Comparison of ENCODE assay signal across 16 cellular contexts in the genomic region with DNA sequence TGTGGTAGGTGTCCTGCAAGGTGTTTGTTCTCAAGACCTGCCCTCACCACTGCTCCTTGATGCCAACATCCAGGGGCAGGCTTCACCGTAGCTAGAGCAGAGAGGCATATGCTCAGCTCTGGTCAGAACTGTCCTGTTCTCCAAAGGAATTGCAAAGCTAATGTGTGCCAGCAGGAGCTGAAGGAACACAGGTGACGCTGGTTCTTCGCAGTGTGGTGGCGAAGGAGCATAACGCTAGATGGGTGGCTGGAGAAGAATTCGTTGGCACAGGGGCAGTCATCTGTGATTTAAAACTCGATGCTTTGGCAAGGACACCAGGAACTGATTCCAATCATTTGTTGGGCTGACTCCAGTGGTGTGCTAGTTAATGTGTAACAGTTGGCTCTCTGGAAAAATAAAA. TPM values are rescaled to one million over a fixed set of nuclear protein-coding genes. Genes with fewer than 3 reads are reported as not detected.
DNase-seq lines count a peak whose midpoint lies in the region; ATAC-seq and TF ChIP-seq lines count a peak whose summit lies in the region.
"Had no signal": no experiment of that assay in that cellular context is flagged by ENCODE, and none has a peak within 500 bp of the region (broad histone marks: within the 10 kb centered on the region; RNA-seq: fewer than 3 reads in every experiment).

No MANE protein-coding gene starts in this region.

- H2AFZ ChIP-seq in smooth muscle cell (ENCODE audit: low read depth) = no peak overlapping the region

- H4K20me1 ChIP-seq in smooth muscle cell (ENCODE audit: low read depth) = no peaks in the 10 kb centered on the region

- no peak overlapping the region for H3K4me2 ChIP-seq in smooth muscle cell
- H3K4me2 ChIP-seq: KMS-11 had no signal

- no peaks in the 10 kb centered on the region for H3F3A ChIP-seq in smooth muscle cell (ENCODE audit: low read depth)

- peak in 4 of 7 donors; percentile 39 to 61 (median 50) for DNase-seq in adrenal gland
- DNase-seq in left colon = peak; percentile 40 to 53
- peak; percentile 50 for DNase-seq in sciatic nerve (ENCODE audit: low spot score)
- no peak for DNase-seq in left ventricle myocardium inferior
- no peak for DNase-seq in smooth muscle cell (lab: John Stamatoyannopoulos, UW; ENCODE audit: unreplicated experiment)
- no peak for DNase-seq in SIG-M5 treated with dmso at 0.1 percent for 504 hours (lab: John Stamatoyannopoulos, UW; ENCODE audit: unreplicated experiment)
- DNase-seq in coronary artery (ENCODE audit: low spot score) = no peak
- DNase-seq: activated CD4-positive, alpha-beta T cell treated with anti-CD3 and anti-CD28 coated beads, Interleukin-2, amount 10 ng/mL, durations not matched to agents 24 days and 14 days; activated naive CD4-positive, alpha-beta T cell treated with anti-CD3 and anti-CD28 coated beads, Interleukin-2, amount 10 ng/mL, durations not matched to agents 7 days and 5 days; hippocampal formation; NCI-H2227 treated with DMSO at 0.1 percent for 48 hours; Right ventricle myocardium superior; stimulated activated naive CD4-positive, alpha-beta T cell treated with Interleukin-2 at 50 U/mL for 16 hours had no signal

- TF ChIP-seq CTCF in C4-2B (conservative IDR thresholded peaks at IDR 0.05) (no peak), adrenal gland (IDR thresholded peaks at IDR 0.05) (no peak), left ventricle myocardium inferior (IDR thresholded peaks at IDR 0.05; ENCODE audit: borderline replicate concordance) (no peak), smooth muscle cell (IDR thresholded peaks at IDR 0.05; ENCODE audit: borderline replicate concordance, insufficient read depth, poor library complexity, severe bottlenecking) (no peak), coronary artery (IDR thresholded peaks at IDR 0.05) (no peak)

- H3K9me3 ChIP-seq in adrenal gland (replicated peaks in 1 of 3) (no peaks in the 10 kb centered on the region), left ventricle myocardium inferior (replicated peaks) (no peaks in the 10 kb centered on the region), smooth muscle cell (replicated peaks; ENCODE audit: low read depth) (no peaks in the 10 kb centered on the region)
- H3K9me3 ChIP-seq: vagina had no signal

- no peak for TF ChIP-seq POLR2A in adrenal gland (IDR thresholded peaks at IDR 0.05)

- intact Hi-C loops in adrenal gland (cut with DNase I) = no loop called here
- intact Hi-C loops in left colon (cut with DNase I, micrococcal nuclease) = no loop called here
- intact Hi-C loops in sciatic nerve (cut with DNase I) = no loop called here
- intact Hi-C loops in left ventricle myocardium inferior (cut with micrococcal nuclease) = no loop called here

- H3K36me3 ChIP-seq in adrenal gland (replicated peaks in 1 of 2) (no peaks in the 10 kb centered on the region), left ventricle myocardium inferior (no peaks in the 10 kb centered on the region), smooth muscle cell (ENCODE audit: low read depth) (no peaks in the 10 kb centered on the region)
- H3K36me3 ChIP-seq: vagina had no signal

- H3K4me3 ChIP-seq in adrenal gland (no peak overlapping the region), left ventricle myocardium inferior (no peak overlapping the region), smooth muscle cell (no peak overlapping the region), coronary artery (no peak overlapping the region)
- H3K4me3 ChIP-seq: vagina had no signal

- ATAC-seq in left colon = peak; percentile 89
- no peak for ATAC-seq in sciatic nerve

- no peaks in the 10 kb centered on the region for H3K4me1 ChIP-seq in adrenal gland (replicated peaks in 1 of 2)
- no peaks in the 10 kb centered on the region for H3K4me1 ChIP-seq in left ventricle myocardium inferior
- no peaks in the 10 kb centered on the region for H3K4me1 ChIP-seq in smooth muscle cell (ENCODE audit: low read depth)

- 52 to 64% (median 59%) methylated on average over 7 of the region's 7 CpGs for WGBS in adrenal gland, 4 donors
- 91% methylated on average over 7 of the region's 7 CpGs for WGBS in smooth muscle cell (ENCODE audit: low lambda C conversion rate)

- H3K9ac ChIP-seq in smooth muscle cell (ENCODE audit: low read depth) = no peak overlapping the region
- H3K9ac ChIP-seq: KMS-11 had no signal

- H3K27me3 ChIP-seq in adrenal gland = no peaks in the 10 kb centered on the region
- H3K27me3 ChIP-seq in left ventricle myocardium inferior (ENCODE audit: low read depth) = peaks cover 5% of the 10 kb centered on the region
- peaks cover 17% of the 10 kb centered on the region for H3K27me3 ChIP-seq in smooth muscle cell (ENCODE audit: low read depth)
- H3K27me3 ChIP-seq: vagina had no signal

- no peaks in the 10 kb centered on the region for H3K79me2 ChIP-seq in smooth muscle cell (ENCODE audit: low read depth)

- peak overlapping the region; percentile 71 for H3K27ac ChIP-seq in C4-2B
- no peak overlapping the region for H3K27ac ChIP-seq in adrenal gland
- no peak overlapping the region for H3K27ac ChIP-seq in left ventricle myocardium inferior (replicated peaks)
- no peak overlapping the region for H3K27ac ChIP-seq in smooth muscle cell (ENCODE audit: low read depth)
- H3K27ac ChIP-seq in coronary artery = no peak overlapping the region
- H3K27ac ChIP-seq: KMS-11, vagina had no signal

RNA-seq across cellular contexts. Expression of a gene that starts 11.4 kb away (rescaled TPM):
- total RNA-seq in adrenal gland (10 to 100 TPM in 1 of 8 donors, 1 to 10 TPM in 7; 2.5 to 11.4 (median 5.5) TPM), left colon (10 to 100 TPM; 16.9 to 35.4 TPM), sciatic nerve (24.7 TPM), left ventricle myocardium inferior (3.4 TPM), smooth muscle cell (5.0 and 9.7 TPM in 2 replicates)
- polyA plus RNA-seq in adrenal gland (1 to 10 TPM; 1.3 to 7.1 (median 4.7) TPM), smooth muscle cell (3.5 and 7.9 TPM in 2 replicates)

RNA-seq across cellular contexts. Expression of a gene that starts 20.5 kb away (rescaled TPM):
- 10 to 100 TPM in 5 of 8 donors, 1 to 10 TPM in 3; 5.5 to 17.5 (median 12.4) TPM for total RNA-seq in adrenal gland
- polyA plus RNA-seq in adrenal gland = 10 to 100 TPM; 10.1 to 18.5 (median 16.4) TPM
- total RNA-seq in left colon = 10 to 100 TPM; 18.0 to 23.3 TPM
- total RNA-seq in sciatic nerve = 33.4 TPM
- total RNA-seq in left ventricle myocardium inferior = 14.6 TPM
- total RNA-seq in smooth muscle cell = 4.4 and 5.3 TPM in 2 replicates
- 7.5 and 10.2 TPM in 2 replicates for polyA plus RNA-seq in smooth muscle cell

RNA-seq across cellular contexts. Expression of a gene that starts 60.0 kb away (rescaled TPM):
- total RNA-seq in adrenal gland (10 to 100 TPM in 6 of 8 donors, 1 to 10 TPM in 2; 7.5 to 21.6 (median 13.3) TPM), left colon (10 to 100 TPM; 32.0 to 54.8 TPM), sciatic nerve (6.1 TPM), left ventricle myocardium inferior (2.7 TPM), smooth muscle cell (0.81 TPM in 1 of 2 replicates, not detected in the other)
- polyA plus RNA-seq in adrenal gland (1 to 10 TPM; 4.3 to 9.2 (median 7.4) TPM), smooth muscle cell (2.7 and 6.4 TPM in 2 replicates)

Comparison
In these comparisons a context has a peak if more than half of its experiments do, and no peak if none do; other contexts are left out.
1. DNase-seq: peak in adrenal gland (4 of 7), left colon (2 of 2) and sciatic nerve (single experiment); none in left ventricle myocardium inferior (single experiment), smooth muscle cell (single experiment), SIG-M5 treated with dmso at 0.1 percent for 504 hours (single experiment) and coronary artery (single experiment).